ENCODE assay signal across 1 cellular context in the genomic region with DNA sequence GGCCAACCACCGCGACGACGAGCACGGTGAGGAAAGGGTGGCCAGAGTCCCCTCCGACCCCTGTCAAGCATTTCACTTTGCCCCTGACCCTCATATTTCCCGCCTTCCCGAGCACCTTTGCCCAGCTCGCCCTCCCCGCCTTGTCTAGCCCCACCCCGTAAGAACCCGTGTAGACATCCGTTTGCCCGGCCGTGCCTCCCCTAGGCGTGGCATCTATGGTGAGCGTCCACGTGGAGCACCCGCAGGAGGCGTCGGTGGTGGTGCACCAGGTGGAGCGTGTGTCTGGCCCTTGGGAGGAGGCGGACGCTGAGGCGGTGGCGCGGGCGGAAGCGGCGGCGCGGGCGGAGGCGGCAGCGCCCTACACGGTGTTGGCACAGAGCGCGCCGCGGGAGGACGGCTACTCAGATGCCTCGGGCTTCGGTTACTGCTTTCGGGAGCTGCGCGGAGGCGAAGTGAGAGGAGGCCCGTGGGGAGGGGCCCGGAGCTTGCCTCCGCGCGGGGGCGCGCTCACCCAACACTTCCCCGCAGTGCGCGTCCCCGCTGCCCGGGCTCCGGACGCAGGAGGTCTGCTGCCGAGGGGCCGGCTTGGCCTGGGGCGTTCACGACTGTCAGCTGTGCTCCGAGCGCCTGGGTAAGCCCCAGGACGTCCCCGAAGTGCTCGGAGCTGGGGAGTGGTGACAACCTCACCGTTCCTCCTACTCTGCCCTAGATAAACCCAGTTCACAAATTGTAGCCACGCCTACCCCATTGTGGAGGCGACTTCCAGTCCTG.
TF ChIP-seq lines count a peak whose summit lies in the region.

No MANE protein-coding gene starts in this region.

TF ChIP-seq in K562, 482 proteins besides CTCF, POLR2A, EP300 and RAD21 (continued from another document and continues in another):
- TF ChIP-seq, protein P1, sequence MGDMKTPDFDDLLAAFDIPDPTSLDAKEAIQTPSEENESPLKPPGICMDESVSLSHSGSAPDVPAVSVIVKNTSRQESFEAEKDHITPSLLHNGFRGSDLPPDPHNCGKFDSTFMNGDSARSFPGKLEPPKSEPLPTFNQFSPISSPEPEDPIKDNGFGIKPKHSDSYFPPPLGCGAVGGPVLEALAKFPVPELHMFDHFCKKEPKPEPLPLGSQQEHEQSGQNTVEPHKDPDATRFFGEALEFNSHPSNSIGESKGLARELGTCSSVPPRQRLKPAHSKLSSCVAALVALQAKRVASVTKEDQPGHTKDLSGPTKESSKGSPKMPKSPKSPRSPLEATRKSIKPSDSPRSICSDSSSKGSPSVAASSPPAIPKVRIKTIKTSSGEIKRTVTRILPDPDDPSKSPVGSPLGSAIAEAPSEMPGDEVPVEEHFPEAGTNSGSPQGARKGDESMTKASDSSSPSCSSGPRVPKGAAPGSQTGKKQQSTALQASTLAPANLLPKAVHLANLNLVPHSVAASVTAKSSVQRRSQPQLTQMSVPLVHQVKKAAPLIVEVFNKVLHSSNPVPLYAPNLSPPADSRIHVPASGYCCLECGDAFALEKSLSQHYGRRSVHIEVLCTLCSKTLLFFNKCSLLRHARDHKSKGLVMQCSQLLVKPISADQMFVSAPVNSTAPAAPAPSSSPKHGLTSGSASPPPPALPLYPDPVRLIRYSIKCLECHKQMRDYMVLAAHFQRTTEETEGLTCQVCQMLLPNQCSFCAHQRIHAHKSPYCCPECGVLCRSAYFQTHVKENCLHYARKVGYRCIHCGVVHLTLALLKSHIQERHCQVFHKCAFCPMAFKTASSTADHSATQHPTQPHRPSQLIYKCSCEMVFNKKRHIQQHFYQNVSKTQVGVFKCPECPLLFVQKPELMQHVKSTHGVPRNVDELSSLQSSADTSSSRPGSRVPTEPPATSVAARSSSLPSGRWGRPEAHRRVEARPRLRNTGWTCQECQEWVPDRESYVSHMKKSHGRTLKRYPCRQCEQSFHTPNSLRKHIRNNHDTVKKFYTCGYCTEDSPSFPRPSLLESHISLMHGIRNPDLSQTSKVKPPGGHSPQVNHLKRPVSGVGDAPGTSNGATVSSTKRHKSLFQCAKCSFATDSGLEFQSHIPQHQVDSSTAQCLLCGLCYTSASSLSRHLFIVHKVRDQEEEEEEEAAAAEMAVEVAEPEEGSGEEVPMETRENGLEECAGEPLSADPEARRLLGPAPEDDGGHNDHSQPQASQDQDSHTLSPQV (IDR thresholded peaks at IDR 0.05), result peak; percentile 75
- TF ChIP-seq PML (IDR thresholded peaks at IDR 0.05; ENCODE audit: low read length), result 0 out of 2 replicates have a peak, but pooled peaks have one; percentile 32
- no peak for TF ChIP-seq JUNB (CRISPR knock-in tag; conservative IDR thresholded peaks at IDR 0.05)
- TF ChIP-seq L3MBTL2 (IDR thresholded peaks at IDR 0.05), result peak; percentile 92
- 0 out of 2 replicates have a peak, but pooled peaks have one; percentile 5 for TF ChIP-seq ARID2 (IDR thresholded peaks at IDR 0.05)
- TF ChIP-seq ETV5 (CRISPR knock-in tag; IDR thresholded peaks at IDR 0.05; ENCODE audit: low read depth), result 0 out of 2 replicates have a peak, but pooled peaks have one; percentile 53
- TF ChIP-seq SMAD4 (CRISPR knock-in tag; conservative IDR thresholded peaks at IDR 0.05), result peak; percentile 30; the same call in 1 of the 2 replicates
- TF ChIP-seq, protein P2, sequence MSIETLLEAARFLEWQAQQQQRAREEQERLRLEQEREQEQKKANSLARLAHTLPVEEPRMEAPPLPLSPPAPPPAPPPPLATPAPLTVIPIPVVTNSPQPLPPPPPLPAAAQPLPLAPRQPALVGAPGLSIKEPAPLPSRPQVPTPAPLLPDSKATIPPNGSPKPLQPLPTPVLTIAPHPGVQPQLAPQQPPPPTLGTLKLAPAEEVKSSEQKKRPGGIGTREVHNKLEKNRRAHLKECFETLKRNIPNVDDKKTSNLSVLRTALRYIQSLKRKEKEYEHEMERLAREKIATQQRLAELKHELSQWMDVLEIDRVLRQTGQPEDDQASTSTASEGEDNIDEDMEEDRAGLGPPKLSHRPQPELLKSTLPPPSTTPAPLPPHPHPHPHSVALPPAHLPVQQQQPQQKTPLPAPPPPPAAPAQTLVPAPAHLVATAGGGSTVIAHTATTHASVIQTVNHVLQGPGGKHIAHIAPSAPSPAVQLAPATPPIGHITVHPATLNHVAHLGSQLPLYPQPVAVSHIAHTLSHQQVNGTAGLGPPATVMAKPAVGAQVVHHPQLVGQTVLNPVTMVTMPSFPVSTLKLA (conservative IDR thresholded peaks at IDR 0.05), result peak; percentile 89 to 92
- peak; percentile 73 for TF ChIP-seq RB1 (IDR thresholded peaks at IDR 0.05; ENCODE audit: low read depth)
- peak; percentile 30 for TF ChIP-seq DACH1 (IDR thresholded peaks at IDR 0.05; ENCODE audit: partially characterized antibody)
- TF ChIP-seq HCFC1 (IDR thresholded peaks at IDR 0.05; ENCODE audit: low read depth, low read length), result no peak
- TF ChIP-seq GTF2E2 (tag; IDR thresholded peaks at IDR 0.05), result no peak
- peak; percentile 81 for TF ChIP-seq ZNF766 (CRISPR knock-in tag; conservative IDR thresholded peaks at IDR 0.05)
- no peak for TF ChIP-seq WHSC1 (IDR thresholded peaks at IDR 0.05; ENCODE audit: low read length)
- TF ChIP-seq, protein P3, sequence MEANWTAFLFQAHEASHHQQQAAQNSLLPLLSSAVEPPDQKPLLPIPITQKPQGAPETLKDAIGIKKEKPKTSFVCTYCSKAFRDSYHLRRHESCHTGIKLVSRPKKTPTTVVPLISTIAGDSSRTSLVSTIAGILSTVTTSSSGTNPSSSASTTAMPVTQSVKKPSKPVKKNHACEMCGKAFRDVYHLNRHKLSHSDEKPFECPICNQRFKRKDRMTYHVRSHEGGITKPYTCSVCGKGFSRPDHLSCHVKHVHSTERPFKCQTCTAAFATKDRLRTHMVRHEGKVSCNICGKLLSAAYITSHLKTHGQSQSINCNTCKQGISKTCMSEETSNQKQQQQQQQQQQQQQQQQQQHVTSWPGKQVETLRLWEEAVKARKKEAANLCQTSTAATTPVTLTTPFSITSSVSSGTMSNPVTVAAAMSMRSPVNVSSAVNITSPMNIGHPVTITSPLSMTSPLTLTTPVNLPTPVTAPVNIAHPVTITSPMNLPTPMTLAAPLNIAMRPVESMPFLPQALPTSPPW (CRISPR knock-in tag; IDR thresholded peaks at IDR 0.05), result peak; percentile 73
- TF ChIP-seq, protein P4, sequence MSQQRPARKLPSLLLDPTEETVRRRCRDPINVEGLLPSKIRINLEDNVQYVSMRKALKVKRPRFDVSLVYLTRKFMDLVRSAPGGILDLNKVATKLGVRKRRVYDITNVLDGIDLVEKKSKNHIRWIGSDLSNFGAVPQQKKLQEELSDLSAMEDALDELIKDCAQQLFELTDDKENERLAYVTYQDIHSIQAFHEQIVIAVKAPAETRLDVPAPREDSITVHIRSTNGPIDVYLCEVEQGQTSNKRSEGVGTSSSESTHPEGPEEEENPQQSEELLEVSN (IDR thresholded peaks at IDR 0.05; ENCODE audit: borderline replicate concordance in 1 of 2, extremely low read depth in 1 of 2, insufficient read depth in 1 of 2, insufficient read length in 1 of 2, low read depth in 1 of 2, low read length in 1 of 2, poor library complexity in 1 of 2, severe bottlenecking in 1 of 2), result peak; percentile 70 to 82
- TF ChIP-seq, protein P5, sequence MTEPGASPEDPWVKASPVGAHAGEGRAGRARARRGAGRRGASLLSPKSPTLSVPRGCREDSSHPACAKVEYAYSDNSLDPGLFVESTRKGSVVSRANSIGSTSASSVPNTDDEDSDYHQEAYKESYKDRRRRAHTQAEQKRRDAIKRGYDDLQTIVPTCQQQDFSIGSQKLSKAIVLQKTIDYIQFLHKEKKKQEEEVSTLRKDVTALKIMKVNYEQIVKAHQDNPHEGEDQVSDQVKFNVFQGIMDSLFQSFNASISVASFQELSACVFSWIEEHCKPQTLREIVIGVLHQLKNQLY (CRISPR knock-in tag; conservative IDR thresholded peaks at IDR 0.05), result no peak
- TF ChIP-seq MAZ (CRISPR knock-in tag; conservative IDR thresholded peaks at IDR 0.05 in 1 of 2, IDR thresholded peaks at IDR 0.05 in 1 of 2), result peak; percentile 79 to 82
- no peak for TF ChIP-seq PYGO2 (tag; IDR thresholded peaks at IDR 0.05)
- TF ChIP-seq, protein P6, sequence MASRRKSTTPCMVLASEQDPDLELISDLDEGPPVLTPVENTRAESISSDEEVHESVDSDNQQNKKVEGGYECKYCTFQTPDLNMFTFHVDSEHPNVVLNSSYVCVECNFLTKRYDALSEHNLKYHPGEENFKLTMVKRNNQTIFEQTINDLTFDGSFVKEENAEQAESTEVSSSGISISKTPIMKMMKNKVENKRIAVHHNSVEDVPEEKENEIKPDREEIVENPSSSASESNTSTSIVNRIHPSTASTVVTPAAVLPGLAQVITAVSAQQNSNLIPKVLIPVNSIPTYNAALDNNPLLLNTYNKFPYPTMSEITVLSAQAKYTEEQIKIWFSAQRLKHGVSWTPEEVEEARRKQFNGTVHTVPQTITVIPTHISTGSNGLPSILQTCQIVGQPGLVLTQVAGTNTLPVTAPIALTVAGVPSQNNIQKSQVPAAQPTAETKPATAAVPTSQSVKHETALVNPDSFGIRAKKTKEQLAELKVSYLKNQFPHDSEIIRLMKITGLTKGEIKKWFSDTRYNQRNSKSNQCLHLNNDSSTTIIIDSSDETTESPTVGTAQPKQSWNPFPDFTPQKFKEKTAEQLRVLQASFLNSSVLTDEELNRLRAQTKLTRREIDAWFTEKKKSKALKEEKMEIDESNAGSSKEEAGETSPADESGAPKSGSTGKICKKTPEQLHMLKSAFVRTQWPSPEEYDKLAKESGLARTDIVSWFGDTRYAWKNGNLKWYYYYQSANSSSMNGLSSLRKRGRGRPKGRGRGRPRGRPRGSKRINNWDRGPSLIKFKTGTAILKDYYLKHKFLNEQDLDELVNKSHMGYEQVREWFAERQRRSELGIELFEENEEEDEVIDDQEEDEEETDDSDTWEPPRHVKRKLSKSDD (conservative IDR thresholded peaks at IDR 0.05; ENCODE audit: low read length), result no peak
- peak; percentile 27; the same call in 1 of the 2 replicates for TF ChIP-seq ZNF274 (IDR thresholded peaks at IDR 0.05; ENCODE audit: borderline replicate concordance, low read depth, low read length)
- TF ChIP-seq MAX (CRISPR knock-in tag; IDR thresholded peaks at IDR 0.05), result peak; percentile 95
- TF ChIP-seq TFAP4 (CRISPR knock-in tag; IDR thresholded peaks at IDR 0.05; ENCODE audit: borderline replicate concordance), result peak; percentile 90
- no peak for TF ChIP-seq SNIP1 (IDR thresholded peaks at IDR 0.05; ENCODE audit: low read depth)
- peak; percentile 61 for TF ChIP-seq FIP1L1 (IDR thresholded peaks at IDR 0.05; ENCODE audit: low read depth, low read length, poor library complexity, severe bottlenecking)
- 0 out of 2 replicates have a peak, but pooled peaks have one; percentile 16 for TF ChIP-seq JUND (IDR thresholded peaks at IDR 0.05; ENCODE audit: borderline replicate concordance, low read depth, low read length)
- TF ChIP-seq JUND (tag; IDR thresholded peaks at IDR 0.05; ENCODE audit: borderline replicate concordance, low read depth, low read length), result no peak
- no peak for TF ChIP-seq PTBP1 (IDR thresholded peaks at IDR 0.05; ENCODE audit: low read depth, low read length)
